Comparison of ENCODE assay signal across 1 cellular context in the genomic region with DNA sequence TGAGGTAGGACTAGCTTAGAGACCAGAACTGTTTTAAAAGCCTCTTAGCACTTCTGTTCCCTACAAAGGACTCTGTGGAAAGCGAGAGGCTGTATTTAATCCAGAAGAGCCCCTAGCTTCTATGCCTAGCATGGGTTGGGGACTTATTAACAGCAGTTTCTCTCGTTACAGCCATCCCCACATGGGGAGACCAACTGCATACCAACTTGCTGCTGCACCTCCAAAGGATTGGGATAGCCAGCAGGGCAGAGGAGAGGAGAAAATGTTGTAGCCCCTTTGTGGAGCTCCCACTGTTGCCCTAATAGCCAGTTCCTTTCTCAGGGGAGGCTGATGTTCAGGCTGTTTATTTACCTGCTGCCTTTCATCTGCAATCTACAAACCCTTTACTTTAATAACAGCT.
TF ChIP-seq lines count a peak whose summit lies in the region.

No MANE protein-coding gene starts in this region.

TF ChIP-seq in HepG2, 621 proteins besides CTCF, POLR2A, EP300 and RAD21:
- no peak for TF ChIP-seq ZNF451 (CRISPR knock-in tag; IDR thresholded peaks at IDR 0.05)
- TF ChIP-seq POLR2G (IDR thresholded peaks at IDR 0.05; ENCODE audit: low read depth, low read length): 0 out of 2 replicates have a peak, but pooled peaks have one; percentile 11
- no peak for TF ChIP-seq ZNF543 (CRISPR knock-in tag; IDR thresholded peaks at IDR 0.05)
